Comparison of ENCODE assay signal across 16 cellular contexts in the genomic region with DNA sequence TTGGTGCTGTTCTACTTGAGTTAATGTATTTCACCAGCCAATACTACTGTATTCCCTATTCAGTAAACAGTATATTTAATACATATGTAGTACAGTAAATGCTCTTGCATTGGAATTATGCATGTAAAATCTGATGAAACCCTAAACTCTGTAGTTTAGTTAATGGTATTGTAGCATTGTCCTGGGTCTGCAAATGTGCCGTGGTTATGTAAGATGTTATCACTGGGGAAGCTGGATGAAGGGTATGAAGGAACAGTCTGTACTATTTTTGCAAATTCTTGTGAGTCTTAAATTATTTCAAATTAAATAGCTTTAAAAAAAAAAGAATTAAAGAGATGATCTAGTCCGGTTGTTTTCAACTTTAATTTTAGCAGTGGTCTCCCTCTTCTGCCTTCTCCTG.
A peak's percentile ranks its signal among the peaks of the same experiment; 100 is the strongest.
DNase-seq lines count a peak whose midpoint lies in the region; ATAC-seq and TF ChIP-seq lines count a peak whose summit lies in the region.
"Had no signal": no experiment of that assay in that cellular context is flagged by ENCODE, and none has a peak within 500 bp of the region (broad histone marks: within the 10 kb centered on the region; RNA-seq: fewer than 3 reads in every experiment).

No MANE protein-coding gene starts in this region.

- no peak overlapping the region for H2AFZ ChIP-seq in PC-9
- no peak overlapping the region for H2AFZ ChIP-seq in neuronal stem cell (ENCODE audit: low read length)

- H2BK120ac ChIP-seq in neuronal stem cell (ENCODE audit: low read depth, low read length), result no peak overlapping the region

- no peak overlapping the region for H3K27ac ChIP-seq in CD4-positive, alpha-beta memory T cell (ENCODE audit: low read depth, low read length)
- peak overlapping the region; percentile 42 for H3K27ac ChIP-seq in PC-9
- H3K27ac ChIP-seq in neuronal stem cell (replicated peaks; ENCODE audit: low read length), result no peak overlapping the region

- H2BK12ac ChIP-seq in neuronal stem cell (ENCODE audit: low read length), result no peak overlapping the region

- peaks cover 54% of the 10 kb centered on the region for H3F3A ChIP-seq in PC-9 (ENCODE audit: insufficient read depth, low read depth)

- peak overlapping the region; percentile 72 for H3K27ac Mint-ChIP-seq in activated CD8-positive, alpha-beta T cell treated with anti-CD3 and anti-CD28 coated beads for 36 hours
- H3K27ac Mint-ChIP-seq in activated CD8-positive, alpha-beta T cell treated with anti-CD3 and anti-CD28 coated beads, Interleukin-2, amount 10 ng/mL, durations not matched to agents 7 days and 5 days, result no peak overlapping the region
- peak overlapping the region in 4 of 7 donors; percentile 15 to 50 (median 26) for H3K27ac Mint-ChIP-seq in CD4-positive, alpha-beta memory T cell
- peak overlapping the region; percentile 53 for H3K27ac Mint-ChIP-seq in activated naive CD8-positive, alpha-beta T cell treated with anti-CD3 and anti-CD28 coated beads, Interleukin-2, amount 50 U/mL, for 24 hours
- peak overlapping the region in 1 of 6 donors; percentile 38 for H3K27ac Mint-ChIP-seq in immature natural killer cell

- POLR2A ChIA-PET in activated CD8-positive, alpha-beta T cell treated with anti-CD3 and anti-CD28 coated beads for 36 hours (lab: Charles Lee), result interaction anchor here (0.6 kb wide), 1 partner anchor 433 kb away, joined by 3 read pairs; no protein-coding TSS in a partner anchor
- POLR2A ChIA-PET in activated CD8-positive, alpha-beta T cell treated with anti-CD3 and anti-CD28 coated beads, Interleukin-2, amount 10 ng/mL, durations not matched to agents 7 days and 5 days (lab: Charles Lee), result interaction anchor here (0.6 kb wide), 1 partner anchor 1294 kb away, joined by 4 read pairs; no protein-coding TSS in a partner anchor
- POLR2A ChIA-PET in CD4-positive, alpha-beta memory T cell (lab: Charles Lee; ENCODE audit: partially characterized antibody), result no interaction called here
- POLR2A ChIA-PET in PC-9 (lab: Charles Lee; ENCODE audit: unreplicated experiment), result no interaction called here

- no peak overlapping the region for H3K9ac ChIP-seq in neuronal stem cell (ENCODE audit: low read depth, low read length, poor library complexity)

- no peak for TF ChIP-seq CTCF in activated CD8-positive, alpha-beta T cell treated with anti-CD3 and anti-CD28 coated beads for 36 hours (IDR thresholded peaks at IDR 0.05)
- no peak for TF ChIP-seq CTCF in PC-9 (conservative IDR thresholded peaks at IDR 0.05)

- H4K8ac ChIP-seq in neuronal stem cell (ENCODE audit: low read depth, low read length), result no peak overlapping the region

- H3K27me3 ChIP-seq in CD4-positive, alpha-beta memory T cell (ENCODE audit: insufficient read depth, low read length), result no peaks in the 10 kb centered on the region
- H3K27me3 ChIP-seq in PC-9 (ENCODE audit: insufficient read depth, low read depth) (no peaks in the 10 kb centered on the region), neuronal stem cell (ENCODE audit: control insufficient read depth in 3 of 3, insufficient read depth in 3 of 3, low read depth in 1 of 3, low read length in 3 of 3) (no peaks in the 10 kb centered on the region)

- no peaks in the 10 kb centered on the region for H3K9me3 ChIP-seq in CD4-positive, alpha-beta memory T cell (ENCODE audit: control insufficient read depth in 1 of 2, low read length in 2 of 2)
- H3K9me3 ChIP-seq in PC-9 (ENCODE audit: insufficient read depth, low read depth) (no peaks in the 10 kb centered on the region), neuronal stem cell (replicated peaks in 1 of 2; ENCODE audit: control insufficient read depth in 2 of 2, insufficient read depth in 1 of 2, low read depth in 1 of 2, low read length in 2 of 2) (no peaks in the 10 kb centered on the region)

- no peak overlapping the region for H4K91ac ChIP-seq in neuronal stem cell (ENCODE audit: low read depth, low read length, poor library complexity)

- H3K4me3 Mint-ChIP-seq in activated CD8-positive, alpha-beta T cell treated with anti-CD3 and anti-CD28 coated beads for 36 hours, result no peak overlapping the region
- no peak overlapping the region for H3K4me3 Mint-ChIP-seq in activated CD8-positive, alpha-beta T cell treated with anti-CD3 and anti-CD28 coated beads, Interleukin-2, amount 10 ng/mL, durations not matched to agents 7 days and 5 days
- no peak overlapping the region for H3K4me3 Mint-ChIP-seq in CD4-positive, alpha-beta memory T cell
- no peak overlapping the region for H3K4me3 Mint-ChIP-seq in activated naive CD8-positive, alpha-beta T cell treated with anti-CD3 and anti-CD28 coated beads, Interleukin-2, amount 50 U/mL, for 24 hours
- no peak overlapping the region for H3K4me3 Mint-ChIP-seq in immature natural killer cell

- no peaks in the 10 kb centered on the region for H3K9me3 Mint-ChIP-seq in activated CD8-positive, alpha-beta T cell treated with anti-CD3 and anti-CD28 coated beads for 36 hours
- H3K9me3 Mint-ChIP-seq in activated CD8-positive, alpha-beta T cell treated with anti-CD3 and anti-CD28 coated beads, Interleukin-2, amount 10 ng/mL, durations not matched to agents 7 days and 5 days (ENCODE audit: insufficient read depth), result no peaks in the 10 kb centered on the region
- H3K9me3 Mint-ChIP-seq in CD4-positive, alpha-beta memory T cell, result no peaks in the 10 kb centered on the region
- H3K9me3 Mint-ChIP-seq in activated naive CD8-positive, alpha-beta T cell treated with anti-CD3 and anti-CD28 coated beads, Interleukin-2, amount 50 U/mL, for 24 hours, result no peaks in the 10 kb centered on the region
- no peaks in the 10 kb centered on the region for H3K9me3 Mint-ChIP-seq in immature natural killer cell

- H3K14ac ChIP-seq in neuronal stem cell (ENCODE audit: low read length), result no peak overlapping the region

- no peak overlapping the region for H3K4me3 ChIP-seq in CD4-positive, alpha-beta memory T cell (ENCODE audit: low read length in 2 of 2)
- no peak overlapping the region for H3K4me3 ChIP-seq in PC-9
- no peak overlapping the region for H3K4me3 ChIP-seq in neuronal stem cell (ENCODE audit: low read length in 2 of 2)
- H3K4me3 ChIP-seq: GM12878 had no signal

- H3K4ac ChIP-seq in neuronal stem cell (ENCODE audit: low read length), result no peak overlapping the region

- H2BK5ac ChIP-seq in neuronal stem cell (ENCODE audit: low read length), result no peak overlapping the region

- no peak overlapping the region for H3K23ac ChIP-seq in neuronal stem cell (ENCODE audit: low read depth, low read length, poor library complexity)

- no peaks in the 10 kb centered on the region for H3K36me3 ChIP-seq in CD4-positive, alpha-beta memory T cell (ENCODE audit: insufficient read depth, low read length)
- no peaks in the 10 kb centered on the region for H3K36me3 ChIP-seq in PC-9 (ENCODE audit: low read depth)
- no peaks in the 10 kb centered on the region for H3K36me3 ChIP-seq in neuronal stem cell (replicated peaks in 1 of 2; ENCODE audit: control insufficient read depth in 2 of 2, insufficient read depth in 2 of 2, low read length in 2 of 2)

- intact Hi-C loops in activated CD8-positive, alpha-beta T cell treated with anti-CD3 and anti-CD28 coated beads for 36 hours (cut with micrococcal nuclease), result no loop called here
- intact Hi-C loops in CD4-positive, alpha-beta memory T cell (cut with micrococcal nuclease), result no loop called here
- intact Hi-C loops in PC-9 (cut with micrococcal nuclease; ENCODE audit: unreplicated experiment), result loop anchor here (2.0 to 5.0 kb wide), 3 partner anchors 39 to 248 kb away; no protein-coding TSS in a partner anchor

- H3K4me2 ChIP-seq in PC-9 (peak overlapping the region; percentile 71), neuronal stem cell (ENCODE audit: insufficient read depth, low read length, poor library complexity, severe bottlenecking) (no peak overlapping the region)

- no peaks in the 10 kb centered on the region for H3K9me2 ChIP-seq in PC-9 (ENCODE audit: insufficient read depth)

- H3K36me3 Mint-ChIP-seq in activated CD8-positive, alpha-beta T cell treated with anti-CD3 and anti-CD28 coated beads for 36 hours (ENCODE audit: low read depth), result peaks cover 11% of the 10 kb centered on the region
- H3K36me3 Mint-ChIP-seq in activated CD8-positive, alpha-beta T cell treated with anti-CD3 and anti-CD28 coated beads, Interleukin-2, amount 10 ng/mL, durations not matched to agents 7 days and 5 days (ENCODE audit: low read depth), result peaks cover 4% of the 10 kb centered on the region
- H3K36me3 Mint-ChIP-seq in CD4-positive, alpha-beta memory T cell, result peaks cover 6 to 19% of the 10 kb centered on the region in 2 donors
- peaks cover 3% of the 10 kb centered on the region for H3K36me3 Mint-ChIP-seq in activated naive CD8-positive, alpha-beta T cell treated with anti-CD3 and anti-CD28 coated beads, Interleukin-2, amount 50 U/mL, for 24 hours (ENCODE audit: low read depth)
- peaks cover 0 to 4% (median 3%) of the 10 kb centered on the region in 3 donors for H3K36me3 Mint-ChIP-seq in immature natural killer cell

- no TSS peak for BruUV-seq in PC-9 (replicated peaks; lab: Mats Ljungman, UMichigan)

- no peak overlapping the region for H2BK15ac ChIP-seq in neuronal stem cell (ENCODE audit: low read length)

- WGBS in neuronal stem cell (ENCODE audit: extremely low coverage in 2 of 2, insufficient read length in 2 of 2, insufficient replicate concordance in 1 of 2), 2 donors, result no CpG with 5 or more reads among the region's 2 CpGs

- peaks cover 21% of the 10 kb centered on the region for H3K4me1 ChIP-seq in CD4-positive, alpha-beta memory T cell (ENCODE audit: insufficient read depth, low read length)
- H3K4me1 ChIP-seq in PC-9 (replicated peaks; ENCODE audit: insufficient read depth) (peaks cover 64% of the 10 kb centered on the region), neuronal stem cell (ENCODE audit: control insufficient read depth in 2 of 2, insufficient read depth in 1 of 2, low read depth in 1 of 2, low read length in 2 of 2) (no peaks in the 10 kb centered on the region)

- H3K4me1 Mint-ChIP-seq in activated CD8-positive, alpha-beta T cell treated with anti-CD3 and anti-CD28 coated beads for 36 hours (ENCODE audit: low read depth), result peaks cover 58% of the 10 kb centered on the region
- peaks cover 44% of the 10 kb centered on the region for H3K4me1 Mint-ChIP-seq in activated CD8-positive, alpha-beta T cell treated with anti-CD3 and anti-CD28 coated beads, Interleukin-2, amount 10 ng/mL, durations not matched to agents 7 days and 5 days (ENCODE audit: low read depth)
- peaks cover 18 to 40% (median 31%) of the 10 kb centered on the region in 4 donors for H3K4me1 Mint-ChIP-seq in CD4-positive, alpha-beta memory T cell
- peaks cover 73% of the 10 kb centered on the region for H3K4me1 Mint-ChIP-seq in activated naive CD8-positive, alpha-beta T cell treated with anti-CD3 and anti-CD28 coated beads, Interleukin-2, amount 50 U/mL, for 24 hours
- peaks cover 18 to 40% of the 10 kb centered on the region in 2 donors for H3K4me1 Mint-ChIP-seq in immature natural killer cell

- no peaks in the 10 kb centered on the region for H3K79me1 ChIP-seq in neuronal stem cell (ENCODE audit: low read depth, low read length)

- peaks cover 15% of the 10 kb centered on the region; the same call in 1 of the 2 replicates for H3K79me2 ChIP-seq in PC-9 (ENCODE audit: low read depth)

- no peak for DNase-seq in activated CD8-positive, alpha-beta T cell treated with anti-CD3 and anti-CD28 coated beads for 36 hours
- no peak for DNase-seq in activated CD8-positive, alpha-beta T cell treated with anti-CD3 and anti-CD28 coated beads, Interleukin-2, amount 10 ng/mL, durations not matched to agents 7 days and 5 days
- no peak for DNase-seq in CD4-positive, alpha-beta memory T cell
- DNase-seq in PC-9 (no peak), neuronal stem cell (ENCODE audit: low spot score) (no peak), NCI-H774 (lab: John Stamatoyannopoulos, UW) (no peak), immature natural killer cell (no peak)
- no peak for DNase-seq in activated naive CD8-positive, alpha-beta T cell treated with anti-CD3 and anti-CD28 coated beads, Interleukin-2, amount 50 U/mL, for 24 hours
- DNase-seq: DMS 273 treated with DMSO at 0.1 percent for 48 hours, GDM1, GOT3, NCI-H1417 treated with DMSO at 0.1 percent for 48 hours, NCI-H1930, NCI-H2171, NCI-H446 had no signal

- ATAC-seq in activated CD8-positive, alpha-beta T cell treated with anti-CD3 and anti-CD28 coated beads for 36 hours, result no peak
- no peak for ATAC-seq in activated CD8-positive, alpha-beta T cell treated with anti-CD3 and anti-CD28 coated beads, Interleukin-2, amount 10 ng/mL, durations not matched to agents 7 days and 5 days
- ATAC-seq in activated naive CD8-positive, alpha-beta T cell treated with anti-CD3 and anti-CD28 coated beads, Interleukin-2, amount 50 U/mL, for 24 hours, result no peak

- no peak overlapping the region for H2AK5ac ChIP-seq in neuronal stem cell (ENCODE audit: low read depth, low read length)

- CTCF ChIA-PET in activated CD8-positive, alpha-beta T cell treated with anti-CD3 and anti-CD28 coated beads for 36 hours (lab: Charles Lee), result interaction anchor here (1.1 kb wide), 1 partner anchor 380 kb away, joined by 3 read pairs; no protein-coding TSS in a partner anchor
- CTCF ChIA-PET in activated CD8-positive, alpha-beta T cell treated with anti-CD3 and anti-CD28 coated beads, Interleukin-2, amount 10 ng/mL, durations not matched to agents 7 days and 5 days (lab: Charles Lee), result no interaction called here
- CTCF ChIA-PET in CD4-positive, alpha-beta memory T cell (lab: Charles Lee; ENCODE audit: partially characterized antibody), result interaction anchor here (1.3 kb wide), 1 partner anchor 30 kb away, joined by 3 read pairs; no protein-coding TSS in a partner anchor
- CTCF ChIA-PET in PC-9 (lab: Charles Lee), result interaction anchor here (0.6 kb wide), 1 partner anchor 1432 kb away, joined by 3 read pairs; no protein-coding TSS in a partner anchor

- H4K20me1 ChIP-seq in PC-9 (ENCODE audit: insufficient read depth), result no peaks in the 10 kb centered on the region

- no peak overlapping the region for H3K18ac ChIP-seq in neuronal stem cell (ENCODE audit: low read length)

- H3K27me3 Mint-ChIP-seq in activated CD8-positive, alpha-beta T cell treated with anti-CD3 and anti-CD28 coated beads for 36 hours, result no peaks in the 10 kb centered on the region
- no peaks in the 10 kb centered on the region for H3K27me3 Mint-ChIP-seq in activated CD8-positive, alpha-beta T cell treated with anti-CD3 and anti-CD28 coated beads, Interleukin-2, amount 10 ng/mL, durations not matched to agents 7 days and 5 days (ENCODE audit: low read depth)
- no peaks in the 10 kb centered on the region for H3K27me3 Mint-ChIP-seq in CD4-positive, alpha-beta memory T cell
- H3K27me3 Mint-ChIP-seq in activated naive CD8-positive, alpha-beta T cell treated with anti-CD3 and anti-CD28 coated beads, Interleukin-2, amount 50 U/mL, for 24 hours, result no peaks in the 10 kb centered on the region
- H3K27me3 Mint-ChIP-seq in immature natural killer cell (ENCODE audit: low read depth in 3 of 3), result no peaks in the 10 kb centered on the region

Comparison
In these comparisons a context has a peak if more than half of its experiments do, and no peak if none do; other contexts are left out.
1. POLR2A ChIA-PET loops: an anchor here in activated CD8-positive, alpha-beta T cell treated with anti-CD3 and anti-CD28 coated beads for 36 hours (0.6 kb wide) and activated CD8-positive, alpha-beta T cell treated with anti-CD3 and anti-CD28 coated beads, Interleukin-2, amount 10 ng/mL, durations not matched to agents 7 days and 5 days (0.6 kb wide); none called in CD4-positive, alpha-beta memory T cell and PC-9.